9 cellular contexts compared by ENCODE assay signal in the genomic region with DNA sequence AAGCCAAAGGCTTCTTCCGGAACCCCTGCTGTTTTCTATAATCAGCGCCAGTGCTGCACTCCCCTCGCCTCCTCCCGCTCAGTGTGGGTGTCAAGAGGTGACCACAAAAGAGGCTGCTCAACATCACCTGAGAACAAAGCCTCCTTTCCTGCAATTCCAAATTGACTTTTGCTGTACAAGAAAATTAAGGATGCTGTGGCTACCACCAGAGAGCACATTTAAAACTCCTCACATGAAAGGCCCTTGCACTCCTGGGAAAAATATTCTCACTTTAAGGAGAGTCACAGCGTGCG.
DNase-seq lines count a peak whose midpoint lies in the region; TF ChIP-seq lines count a peak whose summit lies in the region.
"Had no signal": no experiment of that assay in that cellular context is flagged by ENCODE, and none has a peak within 500 bp of the region (broad histone marks: within the 10 kb centered on the region; RNA-seq: fewer than 3 reads in every experiment).

No MANE protein-coding gene starts in this region.

- H4K20me1 ChIP-seq in SK-N-SH (ENCODE audit: insufficient read depth), result peaks cover 5% of the 10 kb centered on the region; the same call in 1 of the 2 replicates

- H3K4me3 ChIP-seq in SK-N-SH (ENCODE audit: low read depth in 2 of 2, low read length in 1 of 2) (no peak overlapping the region), prostate gland (no peak overlapping the region)
- H3K4me3 ChIP-seq: ovary had no signal

- no peak overlapping the region for H2AFZ ChIP-seq in SK-N-SH (ENCODE audit: low read depth)

- H3K4me1 ChIP-seq in SK-N-SH (ENCODE audit: control insufficient read depth in 1 of 2, insufficient read depth in 2 of 2, low read depth in 1 of 2, low read length in 1 of 2) (peaks cover 6 to 46% of the 10 kb centered on the region in 2 experiments; a peak in 3 of 4 replicates), prostate gland (replicated peaks) (peaks cover 24% of the 10 kb centered on the region)

- H3K27me3 ChIP-seq in SK-N-SH (ENCODE audit: insufficient read depth) (no peaks in the 10 kb centered on the region), prostate gland (replicated peaks; ENCODE audit: insufficient read depth) (no peaks in the 10 kb centered on the region)
- H3K27me3 ChIP-seq: ovary had no signal

- no peak for TF ChIP-seq EP300 in SK-N-SH (IDR thresholded peaks at IDR 0.05; ENCODE audit: borderline replicate concordance in 1 of 2, low read depth in 1 of 2, low read length in 1 of 2)

- no peaks in the 10 kb centered on the region for H3K9me3 ChIP-seq in SK-N-SH
- no peaks in the 10 kb centered on the region for H3K9me3 ChIP-seq in prostate gland
- H3K9me3 ChIP-seq: ovary had no signal

- peak; percentile 57 for DNase-seq in H4 (ENCODE audit: low spot score)
- no peak for DNase-seq in SK-N-SH
- no peak for DNase-seq in endothelial cell (ENCODE audit: low spot score)
- DNase-seq in prostate gland (ENCODE audit: low spot score), result no peak
- DNase-seq in AG08395 (ENCODE audit: low spot score), result no peak
- DNase-seq in HuH-7.5 (ENCODE audit: low spot score), result no peak
- no peak for DNase-seq in anterior cingulate cortex (lab: John Stamatoyannopoulos, UW)
- no peak for DNase-seq in kidney tubule cell (ENCODE audit: low spot score)
- DNase-seq: ovary had no signal

- peak overlapping the region; percentile 40; the same call in 1 of the 2 replicates for H3K9ac ChIP-seq in SK-N-SH

- peaks cover 5% of the 10 kb centered on the region for H3K9me3 Mint-ChIP-seq in endothelial cell (ENCODE audit: unreplicated experiment)

- WGBS in SK-N-SH (ENCODE audit: low lambda C conversion rate), result 85% methylated on average over 4 of the region's 6 CpGs
- WGBS in prostate gland, result 96% methylated on average over 6 of the region's 6 CpGs

- CTCF ChIA-PET in SK-N-SH (lab: Yijun Ruan, JAX), result interaction anchor here (1.1 to 1.6 kb wide), 3 partner anchors 10 to 142 kb away, joined by 3 to 4 read pairs (median 3); no protein-coding TSS in a partner anchor

- no peak for TF ChIP-seq RAD21 in SK-N-SH (IDR thresholded peaks at IDR 0.05; ENCODE audit: low read length)

- peak overlapping the region; percentile 61 for H3K4me2 ChIP-seq in SK-N-SH

- POLR2A ChIA-PET in SK-N-SH (lab: Yijun Ruan, JAX), result no interaction called here

- no peak overlapping the region for H3K4me3 Mint-ChIP-seq in endothelial cell (ENCODE audit: unreplicated experiment)

- intact Hi-C loops in prostate gland (cut with DNase I), result loop anchor here (5.0 kb wide), 1 partner anchor 56 kb away; no protein-coding TSS in a partner anchor

- TF ChIP-seq CTCF in SK-N-SH (IDR thresholded peaks at IDR 0.05) (no peak), endothelial cell (IDR thresholded peaks at IDR 0.05; ENCODE audit: unreplicated experiment) (no peak), prostate gland (IDR thresholded peaks at IDR 0.05) (no peak)

- peak overlapping the region in 1 of 2 experiments; percentile 84; a peak in 2 of 4 replicates for H3K27ac ChIP-seq in SK-N-SH (ENCODE audit: low read depth in 2 of 2, low read length in 1 of 2)
- peak overlapping the region; percentile 79 to 86 for H3K27ac ChIP-seq in prostate gland

- peaks cover 0 to 29% of the 10 kb centered on the region in 2 experiments for H3K36me3 ChIP-seq in SK-N-SH (replicated peaks in 1 of 2; ENCODE audit: control insufficient read depth in 1 of 2, insufficient read depth in 2 of 2, low read length in 1 of 2)
- H3K36me3 ChIP-seq in prostate gland, result no peaks in the 10 kb centered on the region
- H3K36me3 ChIP-seq: ovary had no signal

- H3K36me3 Mint-ChIP-seq in endothelial cell (ENCODE audit: low read depth, unreplicated experiment), result peaks cover 6% of the 10 kb centered on the region

- no peaks in the 10 kb centered on the region for H3K9me2 ChIP-seq in SK-N-SH

- peaks cover 4% of the 10 kb centered on the region for H3K27me3 Mint-ChIP-seq in endothelial cell (ENCODE audit: unreplicated experiment)

- H3K4me1 Mint-ChIP-seq in endothelial cell (ENCODE audit: unreplicated experiment), result peaks cover 35% of the 10 kb centered on the region

- H3K27ac Mint-ChIP-seq in endothelial cell (ENCODE audit: unreplicated experiment), result peak overlapping the region; percentile 58

- TF ChIP-seq POLR2A in prostate gland (IDR thresholded peaks at IDR 0.05), result no peak

- H3K79me2 ChIP-seq in SK-N-SH (ENCODE audit: insufficient read depth), result peaks cover 77% of the 10 kb centered on the region

- H3F3A ChIP-seq in SK-N-SH (replicated peaks; ENCODE audit: insufficient read depth), result peaks cover 38% of the 10 kb centered on the region

TF ChIP-seq in SK-N-SH, 30 proteins besides CTCF, POLR2A, EP300 and RAD21:
- TF ChIP-seq TCF12 (IDR thresholded peaks at IDR 0.05) (no peak), NRF1 (IDR thresholded peaks at IDR 0.05; ENCODE audit: low read depth, low read length) (no peak), RCOR1 (IDR thresholded peaks at IDR 0.05; ENCODE audit: low read length) (no peak), EZH2phosphoT487 (IDR thresholded peaks at IDR 0.05; ENCODE audit: borderline replicate concordance, low read depth) (no peak), USF1 (IDR thresholded peaks at IDR 0.05; ENCODE audit: borderline replicate concordance, low read depth) (no peak), CHD2 (IDR thresholded peaks at IDR 0.05; ENCODE audit: low read length, partially characterized antibody) (no peak), TEAD4 (IDR thresholded peaks at IDR 0.05; ENCODE audit: borderline replicate concordance, insufficient read depth) (no peak), YY1 (IDR thresholded peaks at IDR 0.05; ENCODE audit: low read depth) (no peak)
- TF ChIP-seq, protein P1, sequence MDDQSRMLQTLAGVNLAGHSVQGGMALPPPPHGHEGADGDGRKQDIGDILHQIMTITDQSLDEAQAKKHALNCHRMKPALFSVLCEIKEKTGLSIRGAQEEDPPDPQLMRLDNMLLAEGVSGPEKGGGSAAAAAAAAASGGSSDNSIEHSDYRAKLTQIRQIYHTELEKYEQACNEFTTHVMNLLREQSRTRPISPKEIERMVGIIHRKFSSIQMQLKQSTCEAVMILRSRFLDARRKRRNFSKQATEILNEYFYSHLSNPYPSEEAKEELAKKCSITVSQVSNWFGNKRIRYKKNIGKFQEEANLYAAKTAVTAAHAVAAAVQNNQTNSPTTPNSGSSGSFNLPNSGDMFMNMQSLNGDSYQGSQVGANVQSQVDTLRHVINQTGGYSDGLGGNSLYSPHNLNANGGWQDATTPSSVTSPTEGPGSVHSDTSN (IDR thresholded peaks at IDR 0.05), result no peak
